8 cellular contexts compared by ENCODE assay signal in the genomic region with DNA sequence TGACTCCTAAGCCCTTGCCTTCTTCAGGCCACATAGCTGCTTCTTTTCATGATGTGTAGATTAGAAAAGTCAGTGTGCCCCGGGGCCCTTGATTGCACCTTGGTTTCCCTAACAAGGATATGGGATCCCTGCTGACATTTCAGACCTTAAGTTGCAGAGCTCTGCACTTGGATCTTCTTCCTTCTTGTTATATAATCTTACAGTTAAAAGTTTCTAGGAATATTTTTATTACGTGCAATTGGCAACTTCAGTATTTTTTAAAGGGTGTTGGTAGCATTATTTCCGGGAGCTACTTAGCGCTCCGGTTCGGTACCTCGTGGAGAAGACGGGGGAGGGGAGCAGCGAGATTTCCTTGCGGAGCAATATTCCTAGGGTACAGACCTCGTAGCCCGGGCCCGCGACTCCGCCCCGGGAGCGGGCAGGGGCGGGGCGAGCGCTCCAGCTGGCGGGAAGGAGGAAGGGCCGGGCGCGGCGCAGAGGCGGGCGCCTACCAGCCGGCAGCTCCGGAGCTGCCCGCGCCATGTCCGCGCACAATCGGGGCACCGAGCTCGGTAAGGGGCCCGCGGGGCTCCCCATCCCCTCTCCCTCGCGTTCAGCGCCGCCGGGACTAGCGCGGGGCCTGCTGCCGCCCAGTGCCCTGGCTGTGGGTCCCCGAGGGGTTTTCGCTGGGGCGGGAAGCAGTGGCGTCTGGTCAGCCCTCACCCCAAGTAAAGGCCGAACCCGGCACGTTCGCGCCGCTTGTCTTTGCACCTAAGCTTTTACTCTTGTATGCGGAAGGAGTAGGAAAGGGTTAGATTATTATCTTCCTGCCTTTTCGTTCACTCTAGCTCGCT. TPM values are rescaled to one million over a fixed set of nuclear protein-coding genes. Genes with fewer than 3 reads are reported as not detected.
A peak's percentile ranks its signal among the peaks of the same experiment; 100 is the strongest.
DNase-seq lines count a peak whose midpoint lies in the region; ATAC-seq and TF ChIP-seq lines count a peak whose summit lies in the region.

A gene (plus strand): TSS at position 469 of the 833 bp plus-strand sequence. CDS start 52 bp downstream, at position 521.

- no peaks in the 10 kb centered on the region for H3K27me3 ChIP-seq in colonic mucosa

- no peaks in the 10 kb centered on the region for H3K4me1 ChIP-seq in colonic mucosa

- H3K27ac ChIP-seq in colonic mucosa: peak within 1 kb of the TSS; percentile 95

- H3K9me3 ChIP-seq in colonic mucosa: no peaks in the 10 kb centered on the region

- TF ChIP-seq CTCF in colonic mucosa (IDR thresholded peaks at IDR 0.05): no peak

- H3K36me3 ChIP-seq in colonic mucosa: no peaks in the 10 kb centered on the region

- ATAC-seq in GM18909 (IDR thresholded peaks at IDR 0.05; ENCODE audit: poor library complexity, unreplicated experiment): peak; percentile 94
- ATAC-seq in HG03159 (IDR thresholded peaks at IDR 0.05; ENCODE audit: unreplicated experiment): peak; percentile 81

- peak within 1 kb of the TSS; percentile 84 to 89 for H3K9ac ChIP-seq in colonic mucosa (ENCODE audit: low read depth in 2 of 2, low read length in 2 of 2)

- H3K4me3 ChIP-seq in colonic mucosa: peak within 1 kb of the TSS; percentile 64

- intact Hi-C loops in colonic mucosa (cut with DNase I): no loop called here

- DNase-seq in AG20443 (ENCODE audit: low spot score) (peak; percentile 95), NCI-H226 (peak; percentile 79), colonic mucosa (peak; percentile 90), left kidney (ENCODE audit: low read depth, low spot score) (peak; percentile 93)
- peak; percentile 48 for DNase-seq in activated CD4-positive, alpha-beta T cell treated with anti-CD3 and anti-CD28 coated beads for 4 hours
- DNase-seq in stimulated activated CD4-positive, alpha-beta T cell treated with anti-CD3 and anti-CD28 coated beads, Interleukin-2, amount 100 ng/mL, for 24 hours: peak; percentile 66 to 73

RNA-seq across cellular contexts. Expression of the gene that starts here (rescaled TPM):
- 10 to 100 TPM; 44.0 to 61.2 TPM for total RNA-seq in colonic mucosa

Comparison
In these comparisons a context has a peak if more than half of its experiments do, and no peak if none do; other contexts are left out.
1. Peak in every context shown above with its lines: DNase-seq, ATAC-seq, H3K4me3 ChIP-seq and H3K27ac ChIP-seq.